In the genomic region with DNA sequence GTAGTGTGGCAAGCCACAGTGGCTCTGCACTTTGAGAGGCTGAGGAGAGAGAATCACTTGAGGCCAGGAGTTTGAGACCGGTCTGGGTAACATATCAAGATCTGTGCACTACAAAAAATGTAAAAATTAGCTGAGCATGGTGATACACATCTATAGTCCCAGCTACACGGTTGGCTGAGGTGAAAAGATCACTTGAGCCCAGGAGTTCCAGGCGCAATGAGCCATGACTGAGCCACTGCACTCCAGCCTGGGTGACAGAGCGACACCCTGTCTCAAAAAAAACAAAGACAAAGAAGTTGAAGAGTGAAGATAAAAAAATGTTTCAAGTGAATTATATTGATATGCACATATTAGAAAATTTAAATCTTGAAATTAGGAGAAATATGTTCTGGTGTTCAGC, we compare ENCODE assay signal across 24 cellular contexts. TPM values are rescaled to one million over a fixed set of nuclear protein-coding genes. Genes with fewer than 3 reads are reported as not detected.
"Had no signal": no experiment of that assay in that cellular context is flagged by ENCODE, and none has a peak within 500 bp of the region (broad histone marks: within the 10 kb centered on the region; RNA-seq: fewer than 3 reads in every experiment).

No MANE protein-coding gene starts in this region.

- H3K9me3 ChIP-seq: esophagus muscularis mucosa, heart right ventricle, transverse colon had no signal

- H3K27ac ChIP-seq: esophagus muscularis mucosa, foreskin keratinocyte, parathyroid adenoma, transverse colon had no signal

- ATAC-seq: activated CD8-positive, alpha-beta T cell treated with anti-CD3 and anti-CD28 coated beads for 36 hours; activated naive CD8-positive, alpha-beta T cell treated with anti-CD3 and anti-CD28 coated beads, Interleukin-2, amount 50 U/mL, for 24 hours; foreskin keratinocyte; heart right ventricle; left ventricle myocardium superior; right cardiac atrium had no signal

- H3K4me3 Mint-ChIP-seq: activated CD8-positive, alpha-beta T cell treated with anti-CD3 and anti-CD28 coated beads for 36 hours; activated naive CD4-positive, alpha-beta T cell treated with anti-CD3 and anti-CD28 coated beads, Interleukin-2, amount 50 U/mL, for 24 hours; activated naive CD8-positive, alpha-beta T cell treated with anti-CD3 and anti-CD28 coated beads, Interleukin-2, amount 50 U/mL, for 24 hours; central memory CD8-positive, alpha-beta T cell; mesothelial cell of epicardium; naive B cell had no signal

- H3K27me3 Mint-ChIP-seq: activated CD8-positive, alpha-beta T cell treated with anti-CD3 and anti-CD28 coated beads for 36 hours; activated naive CD4-positive, alpha-beta T cell treated with anti-CD3 and anti-CD28 coated beads, Interleukin-2, amount 50 U/mL, for 24 hours; activated naive CD8-positive, alpha-beta T cell treated with anti-CD3 and anti-CD28 coated beads, Interleukin-2, amount 50 U/mL, for 24 hours; central memory CD8-positive, alpha-beta T cell; naive B cell had no signal

- H3K36me3 ChIP-seq: esophagus muscularis mucosa, heart right ventricle, transverse colon had no signal

- H3K4me1 Mint-ChIP-seq: activated naive CD8-positive, alpha-beta T cell treated with anti-CD3 and anti-CD28 coated beads, Interleukin-2, amount 50 U/mL, for 24 hours; central memory CD8-positive, alpha-beta T cell; naive B cell had no signal

- H3K4me3 ChIP-seq: esophagus muscularis mucosa, heart right ventricle, transverse colon had no signal

- H3K9me3 Mint-ChIP-seq: activated naive CD4-positive, alpha-beta T cell treated with anti-CD3 and anti-CD28 coated beads, Interleukin-2, amount 50 U/mL, for 24 hours had no signal

- H3K27me3 ChIP-seq: esophagus muscularis mucosa, foreskin keratinocyte, heart right ventricle, transverse colon had no signal

- H3K36me3 Mint-ChIP-seq: naive B cell had no signal

- DNase-seq: activated CD4-positive, alpha-beta T cell treated with anti-CD3 and anti-CD28 coated beads for 1 hour; activated CD4-positive, alpha-beta T cell treated with anti-CD3 and anti-CD28 coated beads, Interleukin-2, amount 50 U/mL, for 1 hour; activated CD8-positive, alpha-beta T cell treated with anti-CD3 and anti-CD28 coated beads for 36 hours; activated naive CD8-positive, alpha-beta T cell treated with anti-CD3 and anti-CD28 coated beads, Interleukin-2, amount 50 U/mL, for 24 hours; activated T-cell treated with anti-CD3 and anti-CD28 coated beads, Interleukin-2, amount 50 U/mL, for 48 hours; dermis blood vessel endothelial cell; effector CD4-positive, alpha-beta T cell; heart right ventricle; left ventricle myocardium superior; naive B cell; nucleus accumbens; right cardiac atrium; stimulated activated CD4-positive, alpha-beta T cell treated with anti-CD3 and anti-CD28 coated beads, Interleukin-2, amount 100 ng/mL, for 48 hours; stimulated activated naive CD4-positive, alpha-beta T cell treated with Interleukin-2 at 50 U/mL for 16 hours; T-helper 2 cell; transverse colon had no signal

- H3K4me1 ChIP-seq: esophagus muscularis mucosa, parathyroid adenoma had no signal

- H3K27ac Mint-ChIP-seq: activated CD8-positive, alpha-beta T cell treated with anti-CD3 and anti-CD28 coated beads for 36 hours; activated naive CD4-positive, alpha-beta T cell treated with anti-CD3 and anti-CD28 coated beads, Interleukin-2, amount 50 U/mL, for 24 hours; activated naive CD8-positive, alpha-beta T cell treated with anti-CD3 and anti-CD28 coated beads, Interleukin-2, amount 50 U/mL, for 24 hours; activated T-helper 2 cell treated with anti-CD3 and anti-CD28 coated beads, Interferon-gamma antibody, Interleukin-2, Interleukin-4, amounts not matched to agents 10 μg/mL and 5 μg/mL and 100 μg/mL, durations not matched to agents 14 hours and 24 hours and 36 hours; mesothelial cell of epicardium had no signal

RNA-seq across cellular contexts. Expression of gene SULT1B1, which starts 46.3 kb away (rescaled TPM):
- polyA plus RNA-seq: neural cell had no signal
